ENCODE assay signal across 8 cellular contexts in genomic region chr19:12786149-12786870, GRCh38. TPM values are rescaled to one million over a fixed set of nuclear protein-coding genes. Genes with fewer than 3 reads are reported as not detected.
DNase-seq lines count a peak whose midpoint lies in the region; ATAC-seq and TF ChIP-seq lines count a peak whose summit lies in the region.

No MANE protein-coding gene starts in this region.

- H3K79me2 ChIP-seq in DOHH2 (ENCODE audit: control insufficient read depth, low read length) = peaks cover 9% of the 10 kb centered on the region

- H3K36me3 ChIP-seq in DOHH2 (ENCODE audit: control insufficient read depth, low read length) (no peaks in the 10 kb centered on the region), Peyer's patch (no peaks in the 10 kb centered on the region)

- DNase-seq in Peyer's patch = peak; percentile 74 to 82 (median 81)
- peak in 1 of 2 donors; percentile 10 for DNase-seq in foreskin keratinocyte
- peak; percentile 78 for DNase-seq in pons (ENCODE audit: low spot score)
- no peak for DNase-seq in DMS79 treated with DMSO at 0.1 percent for 48 hours (lab: John Stamatoyannopoulos, UW)
- DNase-seq in T-helper 17 cell = no peak
- no peak for DNase-seq in NCI-H2227 (lab: John Stamatoyannopoulos, UW; ENCODE audit: unreplicated experiment)

- H3K9me3 ChIP-seq in DOHH2 (ENCODE audit: control insufficient read depth, insufficient read depth, low read length) (no peaks in the 10 kb centered on the region), Peyer's patch (no peaks in the 10 kb centered on the region), T-helper 17 cell (ENCODE audit: control insufficient read depth, low read length, poor library complexity, severe bottlenecking) (no peaks in the 10 kb centered on the region)

- H4K20me1 ChIP-seq in DOHH2 (ENCODE audit: control insufficient read depth, insufficient read depth, low read depth, low read length) = no peaks in the 10 kb centered on the region

- ATAC-seq in foreskin keratinocyte = no peak
- no peak for ATAC-seq in T-helper 17 cell
- no peak for ATAC-seq in GM21723 (IDR thresholded peaks at IDR 0.05; ENCODE audit: unreplicated experiment)

- H3K4me3 Mint-ChIP-seq in T-helper 17 cell = no peak overlapping the region

- peaks cover 49% of the 10 kb centered on the region for H3F3A ChIP-seq in DOHH2 (ENCODE audit: control insufficient read depth, insufficient read depth)

- peak overlapping the region; percentile 93 for H3K4me2 ChIP-seq in DOHH2 (ENCODE audit: low read length)

- no peaks in the 10 kb centered on the region for H3K27me3 ChIP-seq in DOHH2 (ENCODE audit: control insufficient read depth, low read length)
- no peaks in the 10 kb centered on the region for H3K27me3 ChIP-seq in Peyer's patch
- no peaks in the 10 kb centered on the region for H3K27me3 ChIP-seq in foreskin keratinocyte

- H3K4me3 ChIP-seq in DOHH2 (ENCODE audit: low read length) (peak overlapping the region; percentile 40), Peyer's patch (no peak overlapping the region)

- H3K9me2 ChIP-seq in DOHH2 (replicated peaks; ENCODE audit: control insufficient read depth, low read length) = no peaks in the 10 kb centered on the region

- H3K27ac Mint-ChIP-seq in T-helper 17 cell = no peak overlapping the region

- TF ChIP-seq POLR2A in Peyer's patch (IDR thresholded peaks at IDR 0.05) = peak in 1 of 2 donors; percentile 2

- H3K27ac ChIP-seq in DOHH2 (ENCODE audit: low read depth, low read length) (peak overlapping the region; percentile 75), Peyer's patch (peak overlapping the region; percentile 97 to 100 (median 100)), foreskin keratinocyte (peak overlapping the region; percentile 29)

- H3K4me1 Mint-ChIP-seq in T-helper 17 cell = peaks cover 33% of the 10 kb centered on the region

- H3K27me3 Mint-ChIP-seq in T-helper 17 cell = no peaks in the 10 kb centered on the region

- no peaks in the 10 kb centered on the region for H3K36me3 Mint-ChIP-seq in T-helper 17 cell (ENCODE audit: low read depth)

- TF ChIP-seq CTCF in DOHH2 (IDR thresholded peaks at IDR 0.05; ENCODE audit: low read depth, low read length, poor library complexity, severe bottlenecking) = no peak
- TF ChIP-seq CTCF in Peyer's patch (IDR thresholded peaks at IDR 0.05) = no peak
- no peak for TF ChIP-seq CTCF in foreskin keratinocyte (conservative IDR thresholded peaks at IDR 0.05)

- H3K4me1 ChIP-seq in DOHH2 (ENCODE audit: control insufficient read depth, low read length) (peaks cover 91% of the 10 kb centered on the region), Peyer's patch (peaks cover 24 to 72% (median 48%) of the 10 kb centered on the region in 4 donors), foreskin keratinocyte (peaks cover 49% of the 10 kb centered on the region)

RNA-seq across cellular contexts. Expression of gene JUNB, which starts 5.0 kb away (rescaled TPM):
- total RNA-seq in Peyer's patch (100 to 1,000 TPM; 111 to 324 (median 152) TPM), foreskin keratinocyte (101 and 134 TPM in 2 replicates), T-helper 17 cell (1,000 to 10,000 TPM; 1,500 to 1,584 TPM)
- 104 and 134 TPM in 2 replicates for polyA plus RNA-seq in foreskin keratinocyte

RNA-seq across cellular contexts. Expression of gene HOOK2, which starts 11.0 kb away (rescaled TPM):
- total RNA-seq in Peyer's patch = 100 to 1,000 TPM; 193 to 379 (median 285) TPM
- 34.5 and 35.9 TPM in 2 replicates for total RNA-seq in foreskin keratinocyte
- 32.9 and 35.5 TPM in 2 replicates for polyA plus RNA-seq in foreskin keratinocyte
- total RNA-seq in T-helper 17 cell = 10 to 100 TPM; 14.9 to 19.3 TPM

RNA-seq across cellular contexts. Expression of gene PRDX2, which starts 15.3 kb away (rescaled TPM):
- total RNA-seq in Peyer's patch (100 to 1,000 TPM; 150 to 461 (median 375) TPM), foreskin keratinocyte (271 and 287 TPM in 2 replicates), T-helper 17 cell (10 to 100 TPM; 92.6 to 97.0 TPM)
- 347 and 379 TPM in 2 replicates for polyA plus RNA-seq in foreskin keratinocyte

RNA-seq across cellular contexts. Expression of gene THSD8, which starts 15.6 kb away (rescaled TPM):
- total RNA-seq in Peyer's patch (not detected), foreskin keratinocyte (9.3 and 14.7 TPM in 2 replicates), T-helper 17 cell (1 to 10 TPM in 1 of 2 donors, under 1 TPM in 1; 0.85 to 3.0 TPM)
- polyA plus RNA-seq in foreskin keratinocyte = 49.9 and 56.0 TPM in 2 replicates

RNA-seq across cellular contexts. Expression of gene RNASEH2A, which starts 20.1 kb away (rescaled TPM):
- 10 to 100 TPM in 2 of 4 donors, 1 to 10 TPM in 2; 5.9 to 24.8 (median 9.4) TPM for total RNA-seq in Peyer's patch
- 46.6 and 49.4 TPM in 2 replicates for total RNA-seq in foreskin keratinocyte
- 54.8 and 56.1 TPM in 2 replicates for polyA plus RNA-seq in foreskin keratinocyte
- 1 to 10 TPM; 3.1 to 5.7 TPM for total RNA-seq in T-helper 17 cell

Comparison
In these comparisons a context has a peak if more than half of its experiments do, and no peak if none do; other contexts are left out.
1. H3K27ac ChIP-seq: peak in every context shown above with its lines; median percentile 100 in Peyer's patch; 75 in DOHH2; 29 in foreskin keratinocyte.
2. DNase-seq: peak in Peyer's patch (3 of 3) and pons (single experiment); none in DMS79 treated with DMSO at 0.1 percent for 48 hours (single experiment), T-helper 17 cell (0 of 3) and NCI-H2227 (single experiment).
3. RNA of gene JUNB, which starts 5.0 kb away (total RNA-seq): 1,500 to 1,584 TPM in T-helper 17 cell; 111 to 324 TPM in Peyer's patch and 101 to 134 TPM in foreskin keratinocyte; every median in the first group is over 4 times any median in the second.